ENCODE assay signal across 34 cellular contexts in genomic region chr16:64724339-64724738, GRCh38.
"Had no signal": no experiment of that assay in that cellular context is flagged by ENCODE, and none has a peak within 500 bp of the region (broad histone marks: within the 10 kb centered on the region; RNA-seq: fewer than 3 reads in every experiment).

No MANE protein-coding gene starts in this region.

- H3K4me1 ChIP-seq: adrenal gland, ascending aorta, body of pancreas, breast epithelium had no signal

- H3K36me3 ChIP-seq: adrenal gland, ascending aorta, brain microvascular endothelial cell, breast epithelium, cardiac muscle cell had no signal

- ATAC-seq: activated naive CD4-positive, alpha-beta T cell treated with anti-CD3 and anti-CD28 coated beads, Interleukin-2, amount 50 U/mL, for 72 hours; activated naive CD8-positive, alpha-beta T cell treated with anti-CD3 and anti-CD28 coated beads, Interleukin-2, amount 50 U/mL, for 24 hours; activated T-cell treated with anti-CD3 and anti-CD28 coated beads, Interleukin-2, amount 50 U/mL, for 4 hours; activated T-cell treated with anti-CD3 and anti-CD28 coated beads, Interleukin-2, amount 50 U/mL, for 72 hours; activated T-helper 17 cell treated with anti-CD3 and anti-CD28 coated beads, Interleukin-2, amount 50 U/mL, for 72 hours; body of pancreas had no signal

- FAIRE-seq: astrocyte, bronchial epithelial cell had no signal

- H3K27ac ChIP-seq: adrenal gland, ascending aorta, body of pancreas, brain microvascular endothelial cell, breast epithelium, cardiac muscle cell had no signal

- H3K4me3 ChIP-seq: adrenal gland, ascending aorta, body of pancreas, breast epithelium, cardiac muscle cell had no signal

- H3K27me3 ChIP-seq: adrenal gland, ascending aorta, body of pancreas, brain microvascular endothelial cell, breast epithelium, cardiac muscle cell had no signal

- H3K9me3 ChIP-seq: adrenal gland, ascending aorta, body of pancreas, breast epithelium had no signal

- DNase-seq: activated effector memory CD4-positive, alpha-beta T cell treated with anti-CD3 and anti-CD28 coated beads, Interleukin-2, amount 50 U/mL, for 16 hours; activated effector memory CD4-positive, alpha-beta T cell treated with Interleukin-2 at 50 U/mL for 16 hours; activated gamma-delta T cell; activated gamma-delta T cell treated with Interleukin-2 at 50 U/mL for 16 hours; activated naive CD4-positive, alpha-beta T cell; activated naive CD4-positive, alpha-beta T cell treated with anti-CD3 and anti-CD28 coated beads for 36 hours; activated naive CD4-positive, alpha-beta T cell treated with anti-CD3 and anti-CD28 coated beads, Interleukin-2, amount 10 ng/mL, durations not matched to agents 7 days and 5 days; activated naive CD4-positive, alpha-beta T cell treated with anti-CD3 and anti-CD28 coated beads, Interleukin-2, amount 50 U/mL, for 16 hours; activated naive CD4-positive, alpha-beta T cell treated with Interleukin-2 at 50 U/mL for 16 hours; activated naive CD8-positive, alpha-beta T cell treated with anti-CD3 and anti-CD28 coated beads for 36 hours; activated naive CD8-positive, alpha-beta T cell treated with anti-CD3 and anti-CD28 coated beads, Interleukin-2, amount 10 ng/mL, durations not matched to agents 7 days and 5 days; activated naive CD8-positive, alpha-beta T cell treated with anti-CD3 and anti-CD28 coated beads, Interleukin-2, amount 50 U/mL, for 24 hours; activated T-cell treated with anti-CD3 and anti-CD28 coated beads, Interleukin-2, amount 50 U/mL, for 1 hour; activated T-cell treated with anti-CD3 and anti-CD28 coated beads, Interleukin-2, amount 50 U/mL, for 24 hours; activated T-cell treated with anti-CD3 and anti-CD28 coated beads, Interleukin-2, amount 50 U/mL, for 4 hours; activated T-cell treated with anti-CD3 and anti-CD28 coated beads, Interleukin-2, amount 50 U/mL, for 48 hours; activated T-cell treated with anti-CD3 and anti-CD28 coated beads, Interleukin-2, amount 50 U/mL, for 72 hours; adrenal gland; amniotic stem cell; amygdala; anterior cingulate cortex; aorta; body of pancreas; brain microvascular endothelial cell; caudate nucleus; central memory CD4-positive, alpha-beta T cell; cerebellar nuclear complex had no signal
